Comparison of ENCODE assay signal across 20 cellular contexts in genomic region chr12:109088818-109089217, GRCh38. TPM values are rescaled to one million over a fixed set of nuclear protein-coding genes. Genes with fewer than 3 reads are reported as not detected.
DNase-seq lines count a peak whose midpoint lies in the region; ATAC-seq and TF ChIP-seq lines count a peak whose summit lies in the region.
"Had no signal": no experiment of that assay in that cellular context is flagged by ENCODE, and none has a peak within 500 bp of the region (broad histone marks: within the 10 kb centered on the region; RNA-seq: fewer than 3 reads in every experiment).

No MANE protein-coding gene starts in this region.

- 0 out of 2 replicates have a peak, but pooled peaks cover 5% of the 10 kb centered on the region for H3K27me3 ChIP-seq in HUES48 (ENCODE audit: control insufficient read depth, insufficient read depth, low read length)
- H3K27me3 ChIP-seq: hepatocyte had no signal

- peaks cover 20% of the 10 kb centered on the region for H3K4me1 ChIP-seq in HUES48 (ENCODE audit: control insufficient read depth, insufficient read depth, low read length)
- H3K4me1 ChIP-seq: prostate gland had no signal

- no peak overlapping the region for H3K9ac ChIP-seq in HUES48 (ENCODE audit: low read depth, low read length)

- intact Hi-C loops in activated CD8-positive, alpha-beta T cell treated with anti-CD3 and anti-CD28 coated beads for 36 hours (cut with micrococcal nuclease), result no loop called here

- H3K9me3 Mint-ChIP-seq in activated CD8-positive, alpha-beta T cell treated with anti-CD3 and anti-CD28 coated beads for 36 hours, result no peaks in the 10 kb centered on the region
- H3K9me3 Mint-ChIP-seq in activated CD8-positive, alpha-beta T cell treated with anti-CD3 and anti-CD28 coated beads, Interleukin-2, amount 10 ng/mL, durations not matched to agents 7 days and 5 days (ENCODE audit: insufficient read depth), result no peaks in the 10 kb centered on the region
- H3K9me3 Mint-ChIP-seq in chondrocyte (ENCODE audit: low read depth), result no peaks in the 10 kb centered on the region
- H3K9me3 Mint-ChIP-seq in progenitor cell of endocrine pancreas (ENCODE audit: low read depth), result no peaks in the 10 kb centered on the region
- H3K9me3 Mint-ChIP-seq: effector memory CD8-positive, alpha-beta T cell; natural killer cell treated with Interleukin-12 subunit alpha and Interleukin-12 subunit beta and Interleukin-15 and Interleukin-18, amount 100 ng/mL, for 72 hours; WTC11 had no signal

- no peak overlapping the region for H3K4me3 Mint-ChIP-seq in activated CD8-positive, alpha-beta T cell treated with anti-CD3 and anti-CD28 coated beads for 36 hours
- no peak overlapping the region for H3K4me3 Mint-ChIP-seq in activated CD8-positive, alpha-beta T cell treated with anti-CD3 and anti-CD28 coated beads, Interleukin-2, amount 10 ng/mL, durations not matched to agents 7 days and 5 days
- no peak overlapping the region for H3K4me3 Mint-ChIP-seq in chondrocyte (ENCODE audit: unreplicated experiment)
- no peak overlapping the region for H3K4me3 Mint-ChIP-seq in progenitor cell of endocrine pancreas (ENCODE audit: low read depth)
- H3K4me3 Mint-ChIP-seq: effector memory CD8-positive, alpha-beta T cell; natural killer cell treated with Interleukin-12 subunit alpha and Interleukin-12 subunit beta and Interleukin-15 and Interleukin-18, amount 100 ng/mL, for 72 hours; WTC11 had no signal

- H3K4me3 ChIP-seq in HUES48 (ENCODE audit: low read depth, low read length), result no peak overlapping the region
- H3K4me3 ChIP-seq: HAP-1, hepatocyte, prostate gland had no signal

- H3K9me3 ChIP-seq in HUES48 (ENCODE audit: control insufficient read depth, insufficient read depth, low read length), result no peaks in the 10 kb centered on the region
- H3K9me3 ChIP-seq: HAP-1, prostate gland had no signal

- no peak for TF ChIP-seq CTCF in activated CD8-positive, alpha-beta T cell treated with anti-CD3 and anti-CD28 coated beads for 36 hours (IDR thresholded peaks at IDR 0.05)
- TF ChIP-seq CTCF in chondrocyte (IDR thresholded peaks at IDR 0.05) (no peak), progenitor cell of endocrine pancreas (IDR thresholded peaks at IDR 0.05; ENCODE audit: unreplicated experiment) (no peak)

- peaks cover 36% of the 10 kb centered on the region for H3K4me1 Mint-ChIP-seq in activated CD8-positive, alpha-beta T cell treated with anti-CD3 and anti-CD28 coated beads for 36 hours (ENCODE audit: low read depth)
- peaks cover 30% of the 10 kb centered on the region for H3K4me1 Mint-ChIP-seq in activated CD8-positive, alpha-beta T cell treated with anti-CD3 and anti-CD28 coated beads, Interleukin-2, amount 10 ng/mL, durations not matched to agents 7 days and 5 days (ENCODE audit: low read depth)
- H3K4me1 Mint-ChIP-seq in chondrocyte (ENCODE audit: low read depth) (peaks cover 33% of the 10 kb centered on the region), progenitor cell of endocrine pancreas (ENCODE audit: low read depth) (peaks cover 12% of the 10 kb centered on the region)

- peaks cover 28% of the 10 kb centered on the region for H3K36me3 ChIP-seq in HUES48 (ENCODE audit: control insufficient read depth, insufficient read depth, low read length)

- H3K27ac ChIP-seq in HUES48 (ENCODE audit: low read depth, low read length), result peak overlapping the region; percentile 95
- H3K27ac ChIP-seq: hepatocyte, prostate gland had no signal

- POLR2A ChIA-PET in activated CD8-positive, alpha-beta T cell treated with anti-CD3 and anti-CD28 coated beads for 36 hours (lab: Charles Lee), result no interaction called here
- POLR2A ChIA-PET in activated CD8-positive, alpha-beta T cell treated with anti-CD3 and anti-CD28 coated beads, Interleukin-2, amount 10 ng/mL, durations not matched to agents 7 days and 5 days (lab: Charles Lee), result no interaction called here

- no peak for ATAC-seq in activated CD8-positive, alpha-beta T cell treated with anti-CD3 and anti-CD28 coated beads for 36 hours
- no peak for ATAC-seq in activated CD8-positive, alpha-beta T cell treated with anti-CD3 and anti-CD28 coated beads, Interleukin-2, amount 10 ng/mL, durations not matched to agents 7 days and 5 days
- ATAC-seq: effector memory CD8-positive, alpha-beta T cell; natural killer cell treated with Interleukin-12 subunit alpha and Interleukin-12 subunit beta and Interleukin-15 and Interleukin-18, amount 100 ng/mL, for 72 hours; WTC11 had no signal

- CTCF ChIA-PET in activated CD8-positive, alpha-beta T cell treated with anti-CD3 and anti-CD28 coated beads for 36 hours (lab: Charles Lee), result interaction anchor here (1.4 kb wide), 1 partner anchor 23 kb away, joined by 5 read pairs; no protein-coding TSS in a partner anchor
- CTCF ChIA-PET in activated CD8-positive, alpha-beta T cell treated with anti-CD3 and anti-CD28 coated beads, Interleukin-2, amount 10 ng/mL, durations not matched to agents 7 days and 5 days (lab: Charles Lee), result no interaction called here

- no peaks in the 10 kb centered on the region for H3K27me3 Mint-ChIP-seq in activated CD8-positive, alpha-beta T cell treated with anti-CD3 and anti-CD28 coated beads for 36 hours
- no peaks in the 10 kb centered on the region for H3K27me3 Mint-ChIP-seq in activated CD8-positive, alpha-beta T cell treated with anti-CD3 and anti-CD28 coated beads, Interleukin-2, amount 10 ng/mL, durations not matched to agents 7 days and 5 days (ENCODE audit: low read depth)
- H3K27me3 Mint-ChIP-seq in chondrocyte (ENCODE audit: low read depth) (no peaks in the 10 kb centered on the region), progenitor cell of endocrine pancreas (no peaks in the 10 kb centered on the region)
- H3K27me3 Mint-ChIP-seq: effector memory CD8-positive, alpha-beta T cell; natural killer cell treated with Interleukin-12 subunit alpha and Interleukin-12 subunit beta and Interleukin-15 and Interleukin-18, amount 100 ng/mL, for 72 hours had no signal

- peak overlapping the region; percentile 12 for H3K27ac Mint-ChIP-seq in activated CD8-positive, alpha-beta T cell treated with anti-CD3 and anti-CD28 coated beads for 36 hours
- H3K27ac Mint-ChIP-seq in activated CD8-positive, alpha-beta T cell treated with anti-CD3 and anti-CD28 coated beads, Interleukin-2, amount 10 ng/mL, durations not matched to agents 7 days and 5 days, result no peak overlapping the region
- H3K27ac Mint-ChIP-seq in chondrocyte (ENCODE audit: unreplicated experiment) (peak overlapping the region; percentile 50), progenitor cell of endocrine pancreas (peak overlapping the region; percentile 31)
- H3K27ac Mint-ChIP-seq: WTC11 had no signal

- H3K36me3 Mint-ChIP-seq in activated CD8-positive, alpha-beta T cell treated with anti-CD3 and anti-CD28 coated beads for 36 hours (ENCODE audit: low read depth), result peaks cover 28% of the 10 kb centered on the region
- H3K36me3 Mint-ChIP-seq in activated CD8-positive, alpha-beta T cell treated with anti-CD3 and anti-CD28 coated beads, Interleukin-2, amount 10 ng/mL, durations not matched to agents 7 days and 5 days (ENCODE audit: low read depth), result peaks cover 22% of the 10 kb centered on the region
- H3K36me3 Mint-ChIP-seq in chondrocyte (ENCODE audit: low read depth), result peaks cover 10% of the 10 kb centered on the region
- H3K36me3 Mint-ChIP-seq in progenitor cell of endocrine pancreas (ENCODE audit: insufficient read depth), result peaks cover 17% of the 10 kb centered on the region

- DNase-seq in activated CD8-positive, alpha-beta T cell treated with anti-CD3 and anti-CD28 coated beads for 36 hours, result no peak
- no peak for DNase-seq in activated CD8-positive, alpha-beta T cell treated with anti-CD3 and anti-CD28 coated beads, Interleukin-2, amount 10 ng/mL, durations not matched to agents 7 days and 5 days
- DNase-seq in chondrocyte (ENCODE audit: low spot score), result no peak
- DNase-seq in progenitor cell of endocrine pancreas (ENCODE audit: low spot score, unreplicated experiment), result no peak
- DNase-seq in stimulated activated CD4-positive, alpha-beta T cell treated with anti-CD3 and anti-CD28 coated beads, Interleukin-12 subunit alpha, Interleukin-12 subunit beta, amount 100 ng/mL, for 4 hours, result no peak
- no peak for DNase-seq in A172 (ENCODE audit: low spot score)
- no peak for DNase-seq in pons (ENCODE audit: low spot score)
- DNase-seq: DMS79 treated with DMSO at 0.1 percent for 48 hours; effector memory CD8-positive, alpha-beta T cell; NCI-H1105 treated with DMSO at 0.1 percent for 48 hours; NCI-H2107; NCI-H526; SHP77 treated with DMSO at 0.1 percent for 48 hours; small intestine had no signal

RNA-seq across cellular contexts. Expression of gene ALKBH2, which starts 4.5 kb away (rescaled TPM):
- 10 to 100 TPM; 35.6 to 37.8 TPM for total RNA-seq in activated CD8-positive, alpha-beta T cell treated with anti-CD3 and anti-CD28 coated beads for 36 hours
- 10 to 100 TPM; 10.8 to 15.3 TPM for total RNA-seq in activated CD8-positive, alpha-beta T cell treated with anti-CD3 and anti-CD28 coated beads, Interleukin-2, amount 10 ng/mL, durations not matched to agents 7 days and 5 days
- total RNA-seq in chondrocyte, result 10.6 to 13.1 TPM (median 12.7 TPM) in 3 replicates
- total RNA-seq in progenitor cell of endocrine pancreas, result 22.0 and 28.9 TPM in 2 replicates
- 21.6 and 28.9 TPM in 2 replicates for total RNA-seq in A172 (2014; rRNA removed; shearing (Covaris generic))

RNA-seq across cellular contexts. Expression of gene UNG, which starts 8.6 kb away (rescaled TPM):
- 10 to 100 TPM; 86.4 to 93.3 TPM for total RNA-seq in activated CD8-positive, alpha-beta T cell treated with anti-CD3 and anti-CD28 coated beads for 36 hours
- 10 to 100 TPM; 61.5 to 66.8 TPM for total RNA-seq in activated CD8-positive, alpha-beta T cell treated with anti-CD3 and anti-CD28 coated beads, Interleukin-2, amount 10 ng/mL, durations not matched to agents 7 days and 5 days
- total RNA-seq in chondrocyte, result 13.6 to 23.7 TPM (median 15.2 TPM) in 3 replicates
- total RNA-seq in progenitor cell of endocrine pancreas, result 81.5 and 84.1 TPM in 2 replicates
- 60.1 and 112 TPM in 2 replicates for total RNA-seq in A172 (2014; rRNA removed; shearing (Covaris generic))

RNA-seq across cellular contexts. Expression of gene ACACB, which starts 27.6 kb away (rescaled TPM):
- total RNA-seq in activated CD8-positive, alpha-beta T cell treated with anti-CD3 and anti-CD28 coated beads for 36 hours, result 10 to 100 TPM in 1 of 2 experiments, 1 to 10 TPM in 1; 8.7 to 11.2 TPM
- 10 to 100 TPM; 11.9 to 14.8 TPM for total RNA-seq in activated CD8-positive, alpha-beta T cell treated with anti-CD3 and anti-CD28 coated beads, Interleukin-2, amount 10 ng/mL, durations not matched to agents 7 days and 5 days
- 2.9 to 7.9 TPM (median 5.9 TPM) in 3 replicates for total RNA-seq in chondrocyte
- 38.1 and 47.3 TPM in 2 replicates for total RNA-seq in progenitor cell of endocrine pancreas
- 3.2 and 5.7 TPM in 2 replicates for total RNA-seq in A172 (2014; rRNA removed; shearing (Covaris generic))

RNA-seq across cellular contexts. Expression of gene USP30, which starts 36.4 kb away (rescaled TPM):
- total RNA-seq in activated CD8-positive, alpha-beta T cell treated with anti-CD3 and anti-CD28 coated beads for 36 hours, result 10 to 100 TPM in 1 of 2 experiments, 1 to 10 TPM in 1; 7.4 to 10.0 TPM
- total RNA-seq in activated CD8-positive, alpha-beta T cell treated with anti-CD3 and anti-CD28 coated beads, Interleukin-2, amount 10 ng/mL, durations not matched to agents 7 days and 5 days, result 1 to 10 TPM; 5.9 to 8.8 TPM
- total RNA-seq in chondrocyte (10.4 to 13.3 TPM (median 11.0 TPM) in 3 replicates), progenitor cell of endocrine pancreas (23.0 and 25.9 TPM in 2 replicates)
- total RNA-seq in A172 (2014; rRNA removed; shearing (Covaris generic)), result 8.8 and 14.1 TPM in 2 replicates
